16 cellular contexts compared by ENCODE assay signal in genomic region chr22:44127353-44127752, GRCh38. TPM values are rescaled to one million over a fixed set of nuclear protein-coding genes. Genes with fewer than 3 reads are reported as not detected.
A peak's percentile ranks its signal among the peaks of the same experiment; 100 is the strongest.
DNase-seq lines count a peak whose midpoint lies in the region; ATAC-seq lines count a peak whose summit lies in the region.
"Had no signal": no experiment of that assay in that cellular context is flagged by ENCODE, and none has a peak within 500 bp of the region (broad histone marks: within the 10 kb centered on the region; RNA-seq: fewer than 3 reads in every experiment).

No MANE protein-coding gene starts in this region.

- H3K9me3 Mint-ChIP-seq in stimulated activated naive B cell treated with anti-CD40 and anti-IgM and Interleukin-4, amounts not matched to agents 10 μg/mL and 1 μg/mL and 100 μg/mL, for 72 hours = peaks cover 13 to 16% of the 10 kb centered on the region in 2 donors
- peaks cover 5 to 18% (median 16%) of the 10 kb centered on the region in 3 donors for H3K9me3 Mint-ChIP-seq in T-cell

- POLR2A ChIA-PET in T-cell (lab: Charles Lee) = no interaction called here

- peak; percentile 43 for DNase-seq in MG63
- peak; percentile 43 for DNase-seq in UCSD-AML1 (lab: John Stamatoyannopoulos, UW; ENCODE audit: unreplicated experiment)
- DNase-seq in left cardiac atrium = peak; percentile 49
- no peak for DNase-seq in stimulated activated naive B cell treated with anti-CD40 and anti-IgM and Interleukin-4, amounts not matched to agents 10 μg/mL and 1 μg/mL and 100 μg/mL, for 72 hours
- no peak for DNase-seq in T-cell
- DNase-seq: activated CD4-positive, CD25-positive, alpha-beta regulatory T cell; left colon; naive B cell; NCI-H2081; NCI-H526 treated with DMSO at 0.1 percent for 48 hours; SW 1271 had no signal

- peaks cover 11% of the 10 kb centered on the region; the same call in 1 of the 2 replicates for H3K9me3 ChIP-seq in MG63
- H3K9me3 ChIP-seq: psoas muscle had no signal

- peaks cover 28% of the 10 kb centered on the region for H3K36me3 ChIP-seq in MG63

- H3K4me3 Mint-ChIP-seq in stimulated activated naive B cell treated with anti-CD40 and anti-IgM and Interleukin-4, amounts not matched to agents 10 μg/mL and 1 μg/mL and 100 μg/mL, for 72 hours = no peak overlapping the region
- no peak overlapping the region for H3K4me3 Mint-ChIP-seq in T-cell

- intact Hi-C loops in left cardiac atrium (cut with DNase I) = no loop called here

- peaks cover 15 to 35% of the 10 kb centered on the region in 2 donors for H3K4me1 Mint-ChIP-seq in stimulated activated naive B cell treated with anti-CD40 and anti-IgM and Interleukin-4, amounts not matched to agents 10 μg/mL and 1 μg/mL and 100 μg/mL, for 72 hours
- peaks cover 0 to 7% (median 7%) of the 10 kb centered on the region in 3 donors for H3K4me1 Mint-ChIP-seq in T-cell

- peaks cover 80 to 93% of the 10 kb centered on the region in 2 donors for H3K36me3 Mint-ChIP-seq in stimulated activated naive B cell treated with anti-CD40 and anti-IgM and Interleukin-4, amounts not matched to agents 10 μg/mL and 1 μg/mL and 100 μg/mL, for 72 hours
- H3K36me3 Mint-ChIP-seq in T-cell = peaks cover 18% of the 10 kb centered on the region

- H3K27me3 ChIP-seq in MG63 = no peaks in the 10 kb centered on the region

- H3K27ac Mint-ChIP-seq in stimulated activated naive B cell treated with anti-CD40 and anti-IgM and Interleukin-4, amounts not matched to agents 10 μg/mL and 1 μg/mL and 100 μg/mL, for 72 hours = peak overlapping the region; percentile 27
- H3K27ac Mint-ChIP-seq in T-cell = no peak overlapping the region
- H3K27ac Mint-ChIP-seq: naive B cell had no signal

- ATAC-seq in left cardiac atrium (peak; percentile 69 to 70), GM19463 (IDR thresholded peaks at IDR 0.05; ENCODE audit: unreplicated experiment) (no peak), GM19324 (IDR thresholded peaks at IDR 0.05; ENCODE audit: low FRiP score, unreplicated experiment) (no peak), T-cell (replicated peaks in 1 of 4) (no peak)
- ATAC-seq in stimulated activated naive B cell treated with anti-CD40 and anti-IgM and Interleukin-4, amounts not matched to agents 10 μg/mL and 1 μg/mL and 100 μg/mL, for 72 hours (replicated peaks) = peak; percentile 72 to 81
- ATAC-seq: left colon, Panc1 had no signal

- no peak overlapping the region for H3K4me3 ChIP-seq in MG63
- H3K4me3 ChIP-seq: psoas muscle had no signal

- CTCF ChIA-PET in T-cell (lab: Charles Lee) = no interaction called here

- peaks cover 0 to 7% of the 10 kb centered on the region in 2 donors for H3K27me3 Mint-ChIP-seq in stimulated activated naive B cell treated with anti-CD40 and anti-IgM and Interleukin-4, amounts not matched to agents 10 μg/mL and 1 μg/mL and 100 μg/mL, for 72 hours
- H3K27me3 Mint-ChIP-seq in T-cell = peaks cover 4 to 12% of the 10 kb centered on the region in 2 donors
- H3K27me3 Mint-ChIP-seq: naive B cell had no signal

RNA-seq across cellular contexts. Expression of gene PARVG, which starts 53.4 kb away (rescaled TPM):
- total RNA-seq in MG63 (2014; rRNA removed; shearing (Covaris generic); ENCODE audit: low replicate concordance) = not detected in 2 replicates
- 1 to 10 TPM; 6.0 to 9.5 TPM for total RNA-seq in left cardiac atrium
- 100 to 1,000 TPM; 153 to 236 (median 197) TPM for total RNA-seq in T-cell
- total RNA-seq: HT-29 had no signal

Comparison
In these comparisons a context has a peak if more than half of its experiments do, and no peak if none do; other contexts are left out.
1. DNase-seq: peak in MG63 (single experiment), UCSD-AML1 (single experiment) and left cardiac atrium (single experiment); none in stimulated activated naive B cell treated with anti-CD40 and anti-IgM and Interleukin-4, amounts not matched to agents 10 μg/mL and 1 μg/mL and 100 μg/mL, for 72 hours (single experiment) and T-cell (0 of 34).
2. ATAC-seq: peak in left cardiac atrium (2 of 2) and stimulated activated naive B cell treated with anti-CD40 and anti-IgM and Interleukin-4, amounts not matched to agents 10 μg/mL and 1 μg/mL and 100 μg/mL, for 72 hours (2 of 2); none in GM19463 (single experiment), GM19324 (single experiment) and T-cell (0 of 4).
3. RNA of gene PARVG, which starts 53.4 kb away (total RNA-seq): 153 to 236 TPM in T-cell; 6.0 to 9.5 TPM in left cardiac atrium and not detected in MG63; every median in the first group is over 10 times any median in the second.